ENCODE assay signal across 1 cellular context in genomic region chr10:110947061-110947595, GRCh38.
TF ChIP-seq lines count a peak whose summit lies in the region.

No MANE protein-coding gene starts in this region.

TF ChIP-seq in GM23338, 12 proteins besides CTCF, POLR2A, EP300 and RAD21 (continued from another document):
- TF ChIP-seq, protein P1, sequence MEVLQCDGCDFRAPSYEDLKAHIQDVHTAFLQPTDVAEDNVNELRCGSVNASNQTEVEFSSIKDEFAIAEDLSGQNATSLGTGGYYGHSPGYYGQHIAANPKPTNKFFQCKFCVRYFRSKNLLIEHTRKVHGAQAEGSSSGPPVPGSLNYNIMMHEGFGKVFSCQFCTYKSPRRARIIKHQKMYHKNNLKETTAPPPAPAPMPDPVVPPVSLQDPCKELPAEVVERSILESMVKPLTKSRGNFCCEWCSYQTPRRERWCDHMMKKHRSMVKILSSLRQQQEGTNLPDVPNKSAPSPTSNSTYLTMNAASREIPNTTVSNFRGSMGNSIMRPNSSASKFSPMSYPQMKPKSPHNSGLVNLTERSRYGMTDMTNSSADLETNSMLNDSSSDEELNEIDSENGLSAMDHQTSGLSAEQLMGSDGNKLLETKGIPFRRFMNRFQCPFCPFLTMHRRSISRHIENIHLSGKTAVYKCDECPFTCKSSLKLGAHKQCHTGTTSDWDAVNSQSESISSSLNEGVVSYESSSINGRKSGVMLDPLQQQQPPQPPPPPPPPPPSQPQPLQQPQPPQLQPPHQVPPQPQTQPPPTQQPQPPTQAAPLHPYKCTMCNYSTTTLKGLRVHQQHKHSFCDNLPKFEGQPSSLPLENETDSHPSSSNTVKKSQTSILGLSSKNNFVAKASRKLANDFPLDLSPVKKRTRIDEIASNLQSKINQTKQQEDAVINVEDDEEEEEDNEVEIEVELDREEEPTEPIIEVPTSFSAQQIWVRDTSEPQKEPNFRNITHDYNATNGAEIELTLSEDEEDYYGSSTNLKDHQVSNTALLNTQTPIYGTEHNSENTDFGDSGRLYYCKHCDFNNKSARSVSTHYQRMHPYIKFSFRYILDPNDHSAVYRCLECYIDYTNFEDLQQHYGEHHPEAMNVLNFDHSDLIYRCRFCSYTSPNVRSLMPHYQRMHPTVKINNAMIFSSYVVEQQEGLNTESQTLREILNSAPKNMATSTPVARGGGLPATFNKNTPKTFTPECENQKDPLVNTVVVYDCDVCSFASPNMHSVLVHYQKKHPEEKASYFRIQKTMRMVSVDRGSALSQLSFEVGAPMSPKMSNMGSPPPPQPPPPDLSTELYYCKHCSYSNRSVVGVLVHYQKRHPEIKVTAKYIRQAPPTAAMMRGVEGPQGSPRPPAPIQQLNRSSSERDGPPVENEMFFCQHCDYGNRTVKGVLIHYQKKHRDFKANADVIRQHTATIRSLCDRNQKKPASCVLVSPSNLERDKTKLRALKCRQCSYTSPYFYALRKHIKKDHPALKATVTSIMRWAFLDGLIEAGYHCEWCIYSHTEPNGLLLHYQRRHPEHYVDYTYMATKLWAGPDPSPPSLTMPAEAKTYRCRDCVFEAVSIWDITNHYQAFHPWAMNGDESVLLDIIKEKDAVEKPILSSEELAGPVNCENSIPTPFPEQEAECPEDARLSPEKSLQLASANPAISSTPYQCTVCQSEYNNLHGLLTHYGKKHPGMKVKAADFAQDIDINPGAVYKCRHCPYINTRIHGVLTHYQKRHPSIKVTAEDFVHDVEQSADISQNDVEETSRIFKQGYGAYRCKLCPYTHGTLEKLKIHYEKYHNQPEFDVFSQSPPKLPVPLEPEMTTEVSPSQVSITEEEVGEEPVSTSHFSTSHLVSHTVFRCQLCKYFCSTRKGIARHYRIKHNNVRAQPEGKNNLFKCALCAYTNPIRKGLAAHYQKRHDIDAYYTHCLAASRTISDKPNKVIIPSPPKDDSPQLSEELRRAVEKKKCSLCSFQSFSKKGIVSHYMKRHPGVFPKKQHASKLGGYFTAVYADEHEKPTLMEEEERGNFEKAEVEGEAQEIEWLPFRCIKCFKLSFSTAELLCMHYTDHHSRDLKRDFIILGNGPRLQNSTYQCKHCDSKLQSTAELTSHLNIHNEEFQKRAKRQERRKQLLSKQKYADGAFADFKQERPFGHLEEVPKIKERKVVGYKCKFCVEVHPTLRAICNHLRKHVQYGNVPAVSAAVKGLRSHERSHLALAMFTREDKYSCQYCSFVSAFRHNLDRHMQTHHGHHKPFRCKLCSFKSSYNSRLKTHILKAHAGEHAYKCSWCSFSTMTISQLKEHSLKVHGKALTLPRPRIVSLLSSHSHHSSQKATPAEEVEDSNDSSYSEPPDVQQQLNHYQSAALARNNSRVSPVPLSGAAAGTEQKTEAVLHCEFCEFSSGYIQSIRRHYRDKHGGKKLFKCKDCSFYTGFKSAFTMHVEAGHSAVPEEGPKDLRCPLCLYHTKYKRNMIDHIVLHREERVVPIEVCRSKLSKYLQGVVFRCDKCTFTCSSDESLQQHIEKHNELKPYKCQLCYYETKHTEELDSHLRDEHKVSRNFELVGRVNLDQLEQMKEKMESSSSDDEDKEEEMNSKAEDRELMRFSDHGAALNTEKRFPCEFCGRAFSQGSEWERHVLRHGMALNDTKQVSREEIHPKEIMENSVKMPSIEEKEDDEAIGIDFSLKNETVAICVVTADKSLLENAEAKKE (CRISPR knock-in tag; IDR thresholded peaks at IDR 0.05) = no peak
- TF ChIP-seq ZNF331 (CRISPR knock-in tag; IDR thresholded peaks at IDR 0.05; ENCODE audit: low read depth) (no peak), ZNF114 (CRISPR knock-in tag; IDR thresholded peaks at IDR 0.05) (no peak), POLR2AphosphoS5 (IDR thresholded peaks at IDR 0.05; ENCODE audit: low read depth) (no peak)
